ENCODE assay signal across 27 cellular contexts in the genomic region with DNA sequence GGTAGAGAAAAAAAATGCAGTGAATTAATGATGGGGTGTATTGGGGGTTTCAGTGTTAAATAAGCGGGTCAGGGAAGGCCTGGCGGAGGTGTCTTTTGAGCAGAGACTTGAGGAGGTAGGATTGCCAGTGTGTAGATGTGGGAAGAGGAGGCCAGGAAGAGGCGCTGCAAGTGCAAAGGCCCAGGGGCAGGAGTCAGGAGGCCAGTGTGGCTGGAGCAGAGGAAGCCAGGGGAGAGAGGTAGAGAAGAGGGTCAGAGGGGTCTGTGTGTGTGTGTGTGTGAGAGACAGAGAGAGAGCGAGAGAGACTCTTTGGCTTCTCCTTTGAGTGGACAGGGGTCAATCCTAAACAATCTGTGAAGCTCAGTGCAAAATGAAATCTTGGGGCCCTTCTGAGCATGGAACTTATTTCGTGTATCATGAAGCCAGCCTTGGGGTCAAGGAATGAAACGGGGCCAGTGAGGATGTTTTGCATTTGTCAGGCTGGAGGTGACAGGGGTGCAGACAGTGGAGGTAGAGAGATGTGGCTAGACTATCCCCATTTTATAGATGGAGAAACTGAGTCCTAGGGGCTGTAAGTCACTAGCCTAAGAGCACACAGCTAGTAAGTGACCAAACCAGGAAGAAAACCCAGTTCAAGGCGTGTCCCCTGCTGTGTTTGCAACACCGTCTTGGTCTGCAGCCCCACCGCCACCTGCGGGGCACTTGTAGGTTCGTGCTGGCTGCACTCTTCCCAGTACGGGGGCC. TPM values are rescaled to one million over a fixed set of nuclear protein-coding genes. Genes with fewer than 3 reads are reported as not detected.
"Had no signal": no experiment of that assay in that cellular context is flagged by ENCODE, and none has a peak within 500 bp of the region (broad histone marks: within the 10 kb centered on the region; RNA-seq: fewer than 3 reads in every experiment).

No MANE protein-coding gene starts in this region.

- DNase-seq: activated CD4-positive, alpha-beta T cell treated with anti-CD3 and anti-CD28 coated beads, Interleukin-2, amount 50 U/mL, for 1 hour; activated CD8-positive, alpha-beta memory T cell treated with anti-CD3 and anti-CD28 coated beads, Interleukin-2, amount 50 U/mL, for 4 hours; activated effector memory CD4-positive, alpha-beta T cell treated with Interleukin-2 at 50 U/mL for 16 hours; activated naive CD4-positive, alpha-beta T cell treated with anti-CD3 and anti-CD28 coated beads for 36 hours; activated T-cell treated with anti-CD3 and anti-CD28 coated beads, Interleukin-2, amount 50 U/mL, for 4 hours; cortex of kidney; erythroblast; foreskin keratinocyte; kidney glomerular epithelial cell; left ventricle myocardium inferior; midbrain; nucleus accumbens; small intestine; stimulated activated CD4-positive, alpha-beta T cell treated with anti-CD3 and anti-CD28 coated beads, Interleukin-2, amount 100 ng/mL, for 24 hours; stomach; T-helper 2 cell; transverse colon had no signal

- H3K9me3 Mint-ChIP-seq: activated naive CD4-positive, alpha-beta T cell treated with anti-CD3 and anti-CD28 coated beads for 36 hours; activated T-cell treated with anti-CD3 and anti-CD28 coated beads, Interleukin-2, amount 50 U/mL, for 4 hours; natural killer cell treated with Interleukin-12 subunit alpha and Interleukin-12 subunit beta and Interleukin-15 and Interleukin-18, amount 100 ng/mL, for 72 hours; stimulated activated memory B cell treated with anti-CD40 and anti-IgM and Interleukin-4, amounts not matched to agents 10 μg/mL and 1 μg/mL and 100 μg/mL, for 72 hours had no signal

- H3K9me3 ChIP-seq: left ventricle myocardium inferior, stomach, suprapubic skin, transverse colon had no signal

- H3K27ac Mint-ChIP-seq: activated naive CD4-positive, alpha-beta T cell treated with anti-CD3 and anti-CD28 coated beads for 36 hours; natural killer cell treated with Interleukin-12 subunit alpha and Interleukin-12 subunit beta and Interleukin-15 and Interleukin-18, amount 100 ng/mL, for 72 hours; stimulated activated memory B cell treated with anti-CD40 and anti-IgM and Interleukin-4, amounts not matched to agents 10 μg/mL and 1 μg/mL and 100 μg/mL, for 72 hours had no signal

- H3K4me3 Mint-ChIP-seq: activated naive CD4-positive, alpha-beta T cell treated with anti-CD3 and anti-CD28 coated beads for 36 hours; activated T-cell treated with anti-CD3 and anti-CD28 coated beads, Interleukin-2, amount 50 U/mL, for 4 hours; natural killer cell treated with Interleukin-12 subunit alpha and Interleukin-12 subunit beta and Interleukin-15 and Interleukin-18, amount 100 ng/mL, for 72 hours; stimulated activated memory B cell treated with anti-CD40 and anti-IgM and Interleukin-4, amounts not matched to agents 10 μg/mL and 1 μg/mL and 100 μg/mL, for 72 hours had no signal

- H3K27ac ChIP-seq: cardiac muscle cell, foreskin keratinocyte, hepatocyte, left ventricle myocardium inferior, stomach, suprapubic skin, transverse colon had no signal

- H3K36me3 Mint-ChIP-seq: natural killer cell treated with Interleukin-12 subunit alpha and Interleukin-12 subunit beta and Interleukin-15 and Interleukin-18, amount 100 ng/mL, for 72 hours; stimulated activated memory B cell treated with anti-CD40 and anti-IgM and Interleukin-4, amounts not matched to agents 10 μg/mL and 1 μg/mL and 100 μg/mL, for 72 hours had no signal

- H3K4me2 ChIP-seq: hepatocyte had no signal

- H3K79me2 ChIP-seq: hepatocyte had no signal

- H3K27me3 ChIP-seq: cardiac muscle cell, foreskin keratinocyte, hepatocyte, stomach, suprapubic skin, transverse colon had no signal

- ATAC-seq: activated CD4-positive, CD25-positive, alpha-beta regulatory T cell treated with anti-CD3 and anti-CD28 coated beads, Interleukin-2, amount 50 U/mL, for 24 hours; activated T-cell treated with anti-CD3 and anti-CD28 coated beads, Interleukin-2, amount 50 U/mL, for 4 hours; foreskin keratinocyte; natural killer cell treated with Interleukin-12 subunit alpha and Interleukin-12 subunit beta and Interleukin-15 and Interleukin-18, amount 100 ng/mL, for 72 hours; sciatic nerve; stimulated activated memory B cell treated with anti-CD40 and anti-IgM and Interleukin-4, amounts not matched to agents 10 μg/mL and 1 μg/mL and 100 μg/mL, for 72 hours had no signal

- H3K4me3 ChIP-seq: cardiac muscle cell, hepatocyte, left ventricle myocardium inferior, stomach, suprapubic skin, transverse colon had no signal

- H3K36me3 ChIP-seq: cardiac muscle cell, left ventricle myocardium inferior, stomach, suprapubic skin, transverse colon had no signal

RNA-seq across cellular contexts. Expression of a gene that starts 9.7 kb away (rescaled TPM):
- total RNA-seq: activated naive CD4-positive, alpha-beta T cell treated with anti-CD3 and anti-CD28 coated beads for 36 hours; activated T-cell treated with anti-CD3 and anti-CD28 coated beads, Interleukin-2, amount 50 U/mL, for 4 hours; foreskin keratinocyte; glomerular endothelial cell; lung microvascular endothelial cell; natural killer cell treated with Interleukin-12 subunit alpha and Interleukin-12 subunit beta and Interleukin-15 and Interleukin-18, amount 100 ng/mL, for 72 hours had no signal
- polyA plus RNA-seq: foreskin keratinocyte had no signal

RNA-seq across cellular contexts. Expression of a gene that starts 47.4 kb away (rescaled TPM):
- total RNA-seq: activated naive CD4-positive, alpha-beta T cell treated with anti-CD3 and anti-CD28 coated beads for 36 hours; activated T-cell treated with anti-CD3 and anti-CD28 coated beads, Interleukin-2, amount 50 U/mL, for 4 hours; cardiac muscle cell; cerebellum; foreskin keratinocyte; glomerular endothelial cell; left ventricle myocardium inferior; lung microvascular endothelial cell; natural killer cell treated with Interleukin-12 subunit alpha and Interleukin-12 subunit beta and Interleukin-15 and Interleukin-18, amount 100 ng/mL, for 72 hours; sciatic nerve; stomach; suprapubic skin; transverse colon had no signal
- polyA plus RNA-seq: foreskin keratinocyte, stomach had no signal
